21 cellular contexts compared by ENCODE assay signal in the genomic region with DNA sequence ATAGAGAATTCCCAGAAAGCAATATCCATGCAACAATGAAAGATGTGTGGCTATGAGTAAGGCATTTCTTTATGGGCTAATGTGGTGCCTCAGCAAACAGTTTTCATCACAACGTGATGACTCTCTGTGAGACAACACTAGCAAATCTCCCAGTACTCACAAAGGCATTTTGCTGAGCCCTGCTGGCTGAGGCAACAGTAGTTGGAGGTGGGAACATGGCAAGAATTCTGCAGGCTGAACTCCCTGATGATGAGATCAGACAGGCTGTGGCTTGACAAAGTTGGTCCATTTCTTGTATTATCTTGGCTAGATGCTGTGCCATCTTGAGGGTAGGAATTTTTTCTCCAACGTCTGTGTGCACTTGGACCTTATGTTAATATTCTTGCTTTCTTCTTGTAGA. TPM values are rescaled to one million over a fixed set of nuclear protein-coding genes. Genes with fewer than 3 reads are reported as not detected.
DNase-seq lines count a peak whose midpoint lies in the region; ATAC-seq and TF ChIP-seq lines count a peak whose summit lies in the region.
"Had no signal": no experiment of that assay in that cellular context is flagged by ENCODE, and none has a peak within 500 bp of the region (broad histone marks: within the 10 kb centered on the region; RNA-seq: fewer than 3 reads in every experiment).

No MANE protein-coding gene starts in this region.

- peaks cover 0 to 2% of the 10 kb centered on the region in 2 donors for H3K9me3 Mint-ChIP-seq in effector memory CD8-positive, alpha-beta T cell

- TF ChIP-seq POLR2A in ovary (IDR thresholded peaks at IDR 0.05): no peak

- H3K4me3 Mint-ChIP-seq in effector memory CD8-positive, alpha-beta T cell: no peak overlapping the region
- H3K4me3 Mint-ChIP-seq: B cell had no signal

- TF ChIP-seq EP300 in ovary (IDR thresholded peaks at IDR 0.05): no peak

- H3K27me3 Mint-ChIP-seq in effector memory CD8-positive, alpha-beta T cell: peaks cover 0 to 16% of the 10 kb centered on the region in 2 donors

- H3K36me3 ChIP-seq in heart right ventricle: peaks cover 0 to 28% (median 0%) of the 10 kb centered on the region in 9 donors
- H3K36me3 ChIP-seq in psoas muscle (ENCODE audit: insufficient read depth in 1 of 2, low read depth in 1 of 2): peaks cover 0 to 3% of the 10 kb centered on the region in 2 donors
- H3K36me3 ChIP-seq in ovary: no peaks in the 10 kb centered on the region
- H3K36me3 ChIP-seq: SJSA1 had no signal

- TF ChIP-seq CTCF in heart right ventricle (IDR thresholded peaks at IDR 0.05) (no peak), psoas muscle (IDR thresholded peaks at IDR 0.05) (no peak), ovary (IDR thresholded peaks at IDR 0.05) (no peak), GM13976 (IDR thresholded peaks at IDR 0.05; ENCODE audit: borderline replicate concordance, control extremely low read depth, extremely low read depth, insufficient read depth, missing control alignments) (no peak)

- 24 to 31% methylated on average over 2 of the region's 2 CpGs for WGBS in heart right ventricle, 2 donors
- WGBS in psoas muscle, 3 donors: 17 to 31% (median 21%) methylated on average over 2 of the region's 2 CpGs
- 37 to 48% (median 43%) methylated on average over 2 of the region's 2 CpGs for WGBS in ovary, 3 donors

- DNase-seq in heart right ventricle (no peak), Right ventricle myocardium inferior (ENCODE audit: missing footprints) (no peak), RKO (ENCODE audit: low spot score) (peak; percentile 48), epithelial cell of prostate (ENCODE audit: low read depth, low spot score) (peak; percentile 84), psoas muscle (no peak), ovary (no peak), GM13976 (ENCODE audit: low spot score) (no peak)
- DNase-seq in effector memory CD8-positive, alpha-beta T cell: no peak
- DNase-seq: DMS79 treated with DMSO at 0.1 percent for 48 hours; NCI-H1105; NCI-H146; NCI-H2029; NCI-H2227 treated with DMSO at 0.1 percent for 48 hours; NCI-H510A; NK-92 treated with Interleukin-12 subunit alpha and Interleukin-12 subunit beta, amount 100 ng/mL, for 24 hours had no signal

- no peak overlapping the region for H3K4me3 ChIP-seq in heart right ventricle
- H3K4me3 ChIP-seq in psoas muscle: no peak overlapping the region
- no peak overlapping the region for H3K4me3 ChIP-seq in ovary
- H3K4me3 ChIP-seq: A549, HAP-1, K562, SJSA1 had no signal

- no peak overlapping the region for H3K27ac Mint-ChIP-seq in effector memory CD8-positive, alpha-beta T cell
- H3K27ac Mint-ChIP-seq: B cell had no signal

- no peaks in the 10 kb centered on the region for H3K36me3 Mint-ChIP-seq in effector memory CD8-positive, alpha-beta T cell (ENCODE audit: insufficient read depth)

- in situ Hi-C loops in GM13976 (cut with MboI; ENCODE audit: low sequenced_read_pairs, unreplicated experiment): no loop called here

- H3K27me3 ChIP-seq in heart right ventricle: no peaks in the 10 kb centered on the region
- no peaks in the 10 kb centered on the region for H3K27me3 ChIP-seq in psoas muscle (ENCODE audit: insufficient read depth in 3 of 3, low read length in 2 of 3)
- H3K27me3 ChIP-seq in ovary: no peaks in the 10 kb centered on the region
- H3K27me3 ChIP-seq: SJSA1 had no signal

- intact Hi-C loops in heart right ventricle (cut with DNase I) (no loop called here), Right ventricle myocardium inferior (cut with DNase I) (no loop called here), psoas muscle (cut with DNase I) (no loop called here), ovary (cut with DNase I) (no loop called here)

- H3K27ac ChIP-seq in heart right ventricle (peak overlapping the region in 6 of 10 donors; percentile 38 to 84 (median 72)), epithelial cell of prostate (peak overlapping the region; percentile 67), psoas muscle (no peak overlapping the region), ovary (no peak overlapping the region)
- H3K27ac ChIP-seq: A549, SJSA1 had no signal

- H3K4me1 Mint-ChIP-seq in effector memory CD8-positive, alpha-beta T cell (ENCODE audit: low read depth in 2 of 2): no peaks in the 10 kb centered on the region
- H3K4me1 Mint-ChIP-seq: B cell had no signal

- H3K4me1 ChIP-seq in heart right ventricle (peaks cover 0 to 55% (median 19%) of the 10 kb centered on the region in 9 donors), psoas muscle (no peaks in the 10 kb centered on the region), ovary (ENCODE audit: insufficient read depth) (no peaks in the 10 kb centered on the region)
- H3K4me1 ChIP-seq: A549, SJSA1 had no signal

- H3K9me3 ChIP-seq in heart right ventricle (no peaks in the 10 kb centered on the region), psoas muscle (no peaks in the 10 kb centered on the region), ovary (no peaks in the 10 kb centered on the region)
- H3K9me3 ChIP-seq: A549, HAP-1, SJSA1 had no signal

- ATAC-seq in heart right ventricle (peak in 1 of 8 donors; percentile 60), Right ventricle myocardium inferior (no peak), psoas muscle (peak; percentile 46 to 94 (median 84))
- ATAC-seq in effector memory CD8-positive, alpha-beta T cell (replicated peaks): no peak
- ATAC-seq: A549, K562, Panc1 had no signal

RNA-seq across cellular contexts. Expression of gene PROX1, which starts 24.6 kb away (rescaled TPM):
- total RNA-seq in heart right ventricle (100 to 1,000 TPM in 8 of 10 donors, 10 to 100 TPM in 2; 52.6 to 132 (median 116) TPM), Right ventricle myocardium inferior (82.9 TPM), psoas muscle (10 to 100 TPM in 3 of 4 donors, 1 to 10 TPM in 1; 8.3 to 20.6 (median 18.3) TPM), ovary (10 to 100 TPM in 6 of 7 donors, 1 to 10 TPM in 1; 8.6 to 23.6 (median 16.8) TPM)
- polyA plus RNA-seq in heart right ventricle (10 to 100 TPM in 1 of 2 donors, 1 to 10 TPM in 1; 2.5 to 10.2 TPM), psoas muscle (1 to 10 TPM in 1 of 3 donors, under 1 TPM in 2; 0.40 to 1.7 (median 0.93) TPM), ovary (1 to 10 TPM; 3.6 to 4.8 TPM)

Comparison
In these comparisons a context has a peak if more than half of its experiments do, and no peak if none do; other contexts are left out.
1. ATAC-seq: peak in psoas muscle (4 of 4); none in Right ventricle myocardium inferior (single experiment) and effector memory CD8-positive, alpha-beta T cell (single experiment).
2. DNase-seq: peak in RKO (single experiment) and epithelial cell of prostate (single experiment); none in heart right ventricle (0 of 2), Right ventricle myocardium inferior (single experiment), psoas muscle (0 of 2), effector memory CD8-positive, alpha-beta T cell (0 of 3), ovary (0 of 5) and GM13976 (single experiment).
3. H3K27ac ChIP-seq: peak in heart right ventricle (6 of 10) and epithelial cell of prostate (single experiment); none in psoas muscle (single experiment) and ovary (0 of 2).